Comparison of ENCODE assay signal across 12 cellular contexts in genomic region chr3:37712918-37713819, GRCh38.
DNase-seq lines count a peak whose midpoint lies in the region; ATAC-seq and TF ChIP-seq lines count a peak whose summit lies in the region.
"Had no signal": no experiment of that assay in that cellular context is flagged by ENCODE, and none has a peak within 500 bp of the region (broad histone marks: within the 10 kb centered on the region; RNA-seq: fewer than 3 reads in every experiment).

No MANE protein-coding gene starts in this region.

- H3K4me3 ChIP-seq in cardiac muscle cell (no peak overlapping the region), psoas muscle (no peak overlapping the region)
- H3K4me3 ChIP-seq: stomach had no signal

- no peak overlapping the region for H3K4me3 Mint-ChIP-seq in activated T-helper 17 cell treated with anti-CD3 and anti-CD28 coated beads, Interleukin-2, amount 50 U/mL, for 72 hours
- H3K4me3 Mint-ChIP-seq: activated CD8-positive, alpha-beta memory T cell treated with anti-CD3 and anti-CD28 coated beads, Interleukin-2, amount 10 ng/mL, durations not matched to agents 7 days and 5 days; CD14-positive monocyte had no signal

- no peak for TF ChIP-seq CTCF in cardiac muscle cell (IDR thresholded peaks at IDR 0.05; ENCODE audit: low read depth, low read length)
- TF ChIP-seq CTCF in psoas muscle (IDR thresholded peaks at IDR 0.05), result no peak

- no peak for ATAC-seq in activated T-helper 17 cell treated with anti-CD3 and anti-CD28 coated beads, Interleukin-2, amount 50 U/mL, for 72 hours (replicated peaks)
- ATAC-seq in psoas muscle (no peak), HG03432 (IDR thresholded peaks at IDR 0.05; ENCODE audit: unreplicated experiment) (no peak)

- no peaks in the 10 kb centered on the region for H3K27me3 ChIP-seq in cardiac muscle cell
- H3K27me3 ChIP-seq in psoas muscle (ENCODE audit: insufficient read depth in 3 of 3, low read length in 2 of 3), result peaks cover 0 to 1% (median 0%) of the 10 kb centered on the region in 3 donors
- H3K27me3 ChIP-seq: stomach had no signal

- no peaks in the 10 kb centered on the region for H3K36me3 Mint-ChIP-seq in activated T-helper 17 cell treated with anti-CD3 and anti-CD28 coated beads, Interleukin-2, amount 50 U/mL, for 72 hours (ENCODE audit: low read depth)
- H3K36me3 Mint-ChIP-seq: activated CD8-positive, alpha-beta memory T cell treated with anti-CD3 and anti-CD28 coated beads, Interleukin-2, amount 10 ng/mL, durations not matched to agents 7 days and 5 days; CD14-positive monocyte had no signal

- H3K27ac Mint-ChIP-seq in activated T-helper 17 cell treated with anti-CD3 and anti-CD28 coated beads, Interleukin-2, amount 50 U/mL, for 72 hours, result peak overlapping the region; percentile 32
- H3K27ac Mint-ChIP-seq: activated CD8-positive, alpha-beta memory T cell treated with anti-CD3 and anti-CD28 coated beads, Interleukin-2, amount 10 ng/mL, durations not matched to agents 7 days and 5 days; CD14-positive monocyte had no signal

- H3K9me3 ChIP-seq in cardiac muscle cell (ENCODE audit: low read depth) (no peaks in the 10 kb centered on the region), psoas muscle (no peaks in the 10 kb centered on the region)
- H3K9me3 ChIP-seq: stomach had no signal

- intact Hi-C loops in psoas muscle (cut with DNase I), result no loop called here

- 48 to 52% (median 48%) methylated on average over 11 of the region's 11 CpGs for WGBS in psoas muscle, 3 donors

- H3K27me3 Mint-ChIP-seq in activated T-helper 17 cell treated with anti-CD3 and anti-CD28 coated beads, Interleukin-2, amount 50 U/mL, for 72 hours, result peaks cover 10% of the 10 kb centered on the region

- H3K36me3 ChIP-seq in cardiac muscle cell, result no peaks in the 10 kb centered on the region
- no peaks in the 10 kb centered on the region for H3K36me3 ChIP-seq in psoas muscle (ENCODE audit: insufficient read depth in 1 of 2, low read depth in 1 of 2)
- H3K36me3 ChIP-seq: stomach had no signal

- H3K4me1 ChIP-seq in cardiac muscle cell (ENCODE audit: low read depth), result peaks cover 27% of the 10 kb centered on the region
- peaks cover 9% of the 10 kb centered on the region for H3K4me1 ChIP-seq in psoas muscle

- H3K9me3 Mint-ChIP-seq in activated T-helper 17 cell treated with anti-CD3 and anti-CD28 coated beads, Interleukin-2, amount 50 U/mL, for 72 hours, result no peaks in the 10 kb centered on the region
- H3K9me3 Mint-ChIP-seq: CD14-positive monocyte had no signal

- peak; percentile 20 for DNase-seq in ELR (ENCODE audit: low read depth)
- peak; percentile 44 to 57 for DNase-seq in cardiac muscle cell (ENCODE audit: low read depth in 1 of 2, low spot score in 1 of 2)
- DNase-seq in psoas muscle, result no peak
- DNase-seq in ecto neural progenitor cell (ENCODE audit: low spot score), result no peak
- DNase-seq in NCI-H1436 (lab: John Stamatoyannopoulos, UW), result no peak
- no peak for DNase-seq in stimulated activated CD8-positive, alpha-beta memory T cell treated with anti-CD3 and anti-CD28 coated beads, Interleukin-4, amount 100 ng/mL, for 48 hours
- DNase-seq: activated CD8-positive, alpha-beta memory T cell treated with anti-CD3 and anti-CD28 coated beads, Interleukin-2, amount 10 ng/mL, durations not matched to agents 7 days and 5 days; NCI-H2081 treated with DMSO at 0.1 percent for 48 hours; stomach had no signal

- H3K27ac ChIP-seq in cardiac muscle cell (peak overlapping the region; percentile 66), psoas muscle (peak overlapping the region; percentile 30)

- H3K4me1 Mint-ChIP-seq in activated T-helper 17 cell treated with anti-CD3 and anti-CD28 coated beads, Interleukin-2, amount 50 U/mL, for 72 hours, result no peaks in the 10 kb centered on the region

Comparison
In these comparisons a context has a peak if more than half of its experiments do, and no peak if none do; other contexts are left out.
1. DNase-seq: peak in ELR (single experiment) and cardiac muscle cell (2 of 2); none in psoas muscle (0 of 2), ecto neural progenitor cell (single experiment), NCI-H1436 (single experiment) and stimulated activated CD8-positive, alpha-beta memory T cell treated with anti-CD3 and anti-CD28 coated beads, Interleukin-4, amount 100 ng/mL, for 48 hours (single experiment).